In genomic region chr2:154698789-154699559, GRCh38 we compare ENCODE assay signal across 13 cellular contexts. TPM values are rescaled to one million over a fixed set of nuclear protein-coding genes. Genes with fewer than 3 reads are reported as not detected.
DNase-seq lines count a peak whose midpoint lies in the region; ATAC-seq and TF ChIP-seq lines count a peak whose summit lies in the region.
"Had no signal": no experiment of that assay in that cellular context is flagged by ENCODE, and none has a peak within 500 bp of the region (broad histone marks: within the 10 kb centered on the region; RNA-seq: fewer than 3 reads in every experiment).

No MANE protein-coding gene starts in this region.

- H3K27me3 ChIP-seq in iPS-15b (ENCODE audit: control insufficient read depth, insufficient read depth, low read length) (peaks cover 48% of the 10 kb centered on the region), psoas muscle (ENCODE audit: insufficient read depth in 3 of 3, low read length in 2 of 3) (peaks cover 0 to 32% (median 9%) of the 10 kb centered on the region in 3 donors)

- peaks cover 3% of the 10 kb centered on the region for H3K36me3 Mint-ChIP-seq in activated naive CD8-positive, alpha-beta T cell treated with anti-CD3 and anti-CD28 coated beads, Interleukin-2, amount 10 ng/mL, durations not matched to agents 7 days and 5 days

- 13 to 14% (median 14%) methylated on average over 51 to 52 of the region's 52 CpGs for WGBS in psoas muscle, 3 donors

- no peak for TF ChIP-seq CTCF in psoas muscle (IDR thresholded peaks at IDR 0.05)

- intact Hi-C loops in psoas muscle (cut with DNase I): no loop called here

- peaks cover 5% of the 10 kb centered on the region for H3K4me1 Mint-ChIP-seq in activated naive CD8-positive, alpha-beta T cell treated with anti-CD3 and anti-CD28 coated beads, Interleukin-2, amount 10 ng/mL, durations not matched to agents 7 days and 5 days

- peaks cover 3% of the 10 kb centered on the region for H3K9me3 Mint-ChIP-seq in activated naive CD8-positive, alpha-beta T cell treated with anti-CD3 and anti-CD28 coated beads, Interleukin-2, amount 10 ng/mL, durations not matched to agents 7 days and 5 days

- no peak overlapping the region for H3K27ac ChIP-seq in psoas muscle
- H3K27ac ChIP-seq: KMS-11 had no signal

- H3K9ac ChIP-seq in iPS-15b (ENCODE audit: low read depth, low read length): no peak overlapping the region
- H3K9ac ChIP-seq: KMS-11 had no signal

- H3K27ac Mint-ChIP-seq in activated naive CD8-positive, alpha-beta T cell treated with anti-CD3 and anti-CD28 coated beads, Interleukin-2, amount 10 ng/mL, durations not matched to agents 7 days and 5 days: peak overlapping the region; percentile 30

- ATAC-seq in activated naive CD8-positive, alpha-beta T cell treated with anti-CD3 and anti-CD28 coated beads, Interleukin-2, amount 10 ng/mL, durations not matched to agents 7 days and 5 days (ENCODE audit: low read depth): no peak
- ATAC-seq in psoas muscle (no peak), GM19035 (IDR thresholded peaks at IDR 0.05; ENCODE audit: unreplicated experiment) (no peak), HG03521 (IDR thresholded peaks at IDR 0.05; ENCODE audit: unreplicated experiment) (no peak)

- peak overlapping the region; percentile 44 for H3K4me3 Mint-ChIP-seq in activated naive CD8-positive, alpha-beta T cell treated with anti-CD3 and anti-CD28 coated beads, Interleukin-2, amount 10 ng/mL, durations not matched to agents 7 days and 5 days

- H3K4me1 ChIP-seq in iPS-15b (ENCODE audit: control insufficient read depth, insufficient read depth, low read length) (no peaks in the 10 kb centered on the region), psoas muscle (no peaks in the 10 kb centered on the region)

- H3K9me3 ChIP-seq in iPS-15b (ENCODE audit: control insufficient read depth, insufficient read depth, low read length) (no peaks in the 10 kb centered on the region), psoas muscle (no peaks in the 10 kb centered on the region)

- DNase-seq in G401 (ENCODE audit: low spot score): peak; percentile 71
- no peak for DNase-seq in activated naive CD8-positive, alpha-beta T cell treated with anti-CD3 and anti-CD28 coated beads, Interleukin-2, amount 10 ng/mL, durations not matched to agents 7 days and 5 days
- DNase-seq in psoas muscle: no peak
- no peak for DNase-seq in activated CD4-positive, CD25-positive, alpha-beta regulatory T cell treated with anti-CD3 and anti-CD28 coated beads, Interleukin-2, amount 50 U/mL, for 72 hours
- no peak for DNase-seq in SHP77 treated with DMSO at 0.1 percent for 48 hours (lab: John Stamatoyannopoulos, UW)
- DNase-seq: activated CD4-positive, alpha-beta T cell treated with anti-CD3 and anti-CD28 coated beads, Interleukin-2, amount 50 U/mL, for 48 hours; DND-41; OCI-M1; stimulated activated CD4-positive, alpha-beta T cell treated with anti-CD3 and anti-CD28 coated beads, Interleukin-15, amount 100 ng/mL, for 24 hours had no signal

- POLR2A ChIA-PET in activated naive CD8-positive, alpha-beta T cell treated with anti-CD3 and anti-CD28 coated beads, Interleukin-2, amount 10 ng/mL, durations not matched to agents 7 days and 5 days (lab: Charles Lee): no interaction called here

- H3K4me3 ChIP-seq in iPS-15b (ENCODE audit: low read depth, low read length) (peak overlapping the region; percentile 80), psoas muscle (peak overlapping the region; percentile 64)

- peaks cover 43% of the 10 kb centered on the region for H3K27me3 Mint-ChIP-seq in activated naive CD8-positive, alpha-beta T cell treated with anti-CD3 and anti-CD28 coated beads, Interleukin-2, amount 10 ng/mL, durations not matched to agents 7 days and 5 days

- no peaks in the 10 kb centered on the region for H3K36me3 ChIP-seq in iPS-15b (ENCODE audit: control insufficient read depth, insufficient read depth, low read length)
- no peaks in the 10 kb centered on the region for H3K36me3 ChIP-seq in psoas muscle (ENCODE audit: insufficient read depth in 1 of 2, low read depth in 1 of 2)

- in situ Hi-C loops in G401 (cut with HindIII; ENCODE audit: low sequenced_read_pairs): no loop called here

RNA-seq across cellular contexts. Expression of gene KCNJ3, which starts 0.5 kb away (rescaled TPM):
- total RNA-seq in G401 (2014; rRNA removed; shearing (Covaris generic)): not detected in 2 replicates
- not detected for total RNA-seq in activated naive CD8-positive, alpha-beta T cell treated with anti-CD3 and anti-CD28 coated beads, Interleukin-2, amount 10 ng/mL, durations not matched to agents 7 days and 5 days
- total RNA-seq in psoas muscle: 1 to 10 TPM in 1 of 4 donors, under 1 TPM in 2, not detected in 1; 0.06 to 1.0 (median 0.54) TPM
- under 1 TPM in 2 of 3 donors, not detected in 1; 0.04 to 0.22 TPM for polyA plus RNA-seq in psoas muscle
